24 cellular contexts compared by ENCODE assay signal in the genomic region with DNA sequence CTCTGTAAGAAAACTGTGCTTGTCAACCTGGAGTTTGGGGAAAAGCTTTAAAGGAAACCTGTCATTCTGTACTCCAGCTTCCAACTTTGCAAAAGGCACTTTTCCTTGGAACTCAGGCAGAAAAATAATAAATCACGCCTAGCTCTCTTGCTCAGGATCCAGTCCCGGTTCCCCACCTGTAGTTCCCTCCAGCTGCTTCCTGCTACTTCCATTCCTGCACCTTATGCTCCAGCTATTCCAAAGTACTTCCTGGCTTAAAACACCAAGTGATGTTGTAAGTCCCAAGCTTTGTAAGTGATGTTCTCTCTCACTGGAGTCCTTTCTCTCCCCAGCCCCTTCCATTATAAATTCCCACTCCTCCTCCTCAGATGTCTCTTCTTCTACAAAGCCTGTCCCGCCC.
"Had no signal": no experiment of that assay in that cellular context is flagged by ENCODE, and none has a peak within 500 bp of the region (broad histone marks: within the 10 kb centered on the region; RNA-seq: fewer than 3 reads in every experiment).

No MANE protein-coding gene starts in this region.

- H3K4me1 Mint-ChIP-seq: memory B cell had no signal

- H3K4me1 ChIP-seq: esophagus squamous epithelium, gastroesophageal sphincter, left ventricle myocardium inferior, lower lobe of right lung, neural progenitor cell, right atrium auricular region, stomach, transverse colon had no signal

- H2AFZ ChIP-seq: neural progenitor cell had no signal

- H3K9me3 Mint-ChIP-seq: natural killer cell treated with Interleukin-12 subunit alpha and Interleukin-12 subunit beta and Interleukin-15 and Interleukin-18, amount 100 ng/mL, for 72 hours; neural progenitor cell had no signal

- H3K36me3 Mint-ChIP-seq: memory B cell; natural killer cell treated with Interleukin-12 subunit alpha and Interleukin-12 subunit beta and Interleukin-15 and Interleukin-18, amount 100 ng/mL, for 72 hours; neural progenitor cell had no signal

- H3K27ac Mint-ChIP-seq: memory B cell; natural killer cell treated with Interleukin-12 subunit alpha and Interleukin-12 subunit beta and Interleukin-15 and Interleukin-18, amount 100 ng/mL, for 72 hours; neural progenitor cell had no signal

- H3K9ac ChIP-seq: neural progenitor cell had no signal

- H3K4me3 ChIP-seq: esophagus squamous epithelium, gastroesophageal sphincter, left ventricle myocardium inferior, lower lobe of right lung, neural progenitor cell, ovary, right atrium auricular region, stomach, thoracic aorta, transverse colon had no signal

- H3K36me3 ChIP-seq: esophagus squamous epithelium, gastroesophageal sphincter, left ventricle myocardium inferior, lower lobe of right lung, neural progenitor cell, ovary, right atrium auricular region, stomach, thoracic aorta, transverse colon had no signal

- H3K4me2 ChIP-seq: neural progenitor cell had no signal

- H3K27me3 ChIP-seq: esophagus squamous epithelium, ovary, right atrium auricular region, stomach, transverse colon had no signal

- H3K4me3 Mint-ChIP-seq: memory B cell; natural killer cell treated with Interleukin-12 subunit alpha and Interleukin-12 subunit beta and Interleukin-15 and Interleukin-18, amount 100 ng/mL, for 72 hours; neural progenitor cell had no signal

- H3K9me3 ChIP-seq: esophagus squamous epithelium, gastroesophageal sphincter, left ventricle myocardium inferior, lower lobe of right lung, ovary, right atrium auricular region, stomach, thoracic aorta, transverse colon had no signal

- H3K27ac ChIP-seq: epithelial cell of prostate, esophagus squamous epithelium, gastroesophageal sphincter, left ventricle myocardium inferior, lower lobe of right lung, neural progenitor cell, ovary, right atrium auricular region, stomach, thoracic aorta, transverse colon had no signal

- DNase-seq: effector memory CD4-positive, alpha-beta T cell; esophagus squamous epithelium; foreskin fibroblast; glutamatergic neuron; kidney; left cardiac atrium; left ventricle myocardium inferior; lower lobe of right lung; midbrain; nucleus accumbens; ovary; small intestine; stimulated activated CD4-positive, alpha-beta T cell treated with anti-CD3 and anti-CD28 coated beads, Interleukin-12 subunit alpha, Interleukin-12 subunit beta, amount 100 ng/mL, for 4 hours; stimulated activated naive CD4-positive, alpha-beta T cell; stomach; substantia nigra; transverse colon had no signal
